Comparison of ENCODE assay signal across 1 cellular context in the genomic region with DNA sequence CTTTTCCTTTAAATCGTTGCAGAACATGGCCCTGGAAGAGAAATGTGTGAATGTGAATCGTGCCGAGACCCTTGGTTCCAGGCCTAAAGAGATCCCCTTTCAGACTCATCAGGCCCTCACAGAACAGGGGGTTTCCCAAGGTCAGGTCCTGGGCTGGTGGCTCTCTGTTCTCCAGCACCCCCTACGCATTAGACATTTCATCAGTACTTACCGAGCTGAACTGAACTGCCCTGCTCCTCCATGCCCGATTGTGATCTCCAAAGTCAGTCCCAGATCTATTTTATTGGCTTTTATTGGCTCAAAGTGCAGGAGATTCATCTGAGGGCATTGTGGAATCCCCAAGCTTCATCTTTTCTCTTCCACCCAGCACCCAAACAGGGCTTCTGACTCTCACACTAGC.
TF ChIP-seq lines count a peak whose summit lies in the region.

No MANE protein-coding gene starts in this region.

TF ChIP-seq in HepG2, 621 proteins besides CTCF, POLR2A, EP300 and RAD21:
- no peak for TF ChIP-seq ZNF501 (CRISPR knock-in tag; IDR thresholded peaks at IDR 0.05)
- TF ChIP-seq ZSCAN9 (CRISPR knock-in tag; IDR thresholded peaks at IDR 0.05; ENCODE audit: borderline replicate concordance): no peak
- no peak for TF ChIP-seq ZNF615 (CRISPR knock-in tag; IDR thresholded peaks at IDR 0.05; ENCODE audit: borderline replicate concordance)
- no peak for TF ChIP-seq FOXK1 (CRISPR knock-in tag; IDR thresholded peaks at IDR 0.05; ENCODE audit: borderline replicate concordance, low read depth)
- TF ChIP-seq RCOR2 (CRISPR knock-in tag; IDR thresholded peaks at IDR 0.05): no peak
